Comparison of ENCODE assay signal across 1 cellular context in the genomic region with DNA sequence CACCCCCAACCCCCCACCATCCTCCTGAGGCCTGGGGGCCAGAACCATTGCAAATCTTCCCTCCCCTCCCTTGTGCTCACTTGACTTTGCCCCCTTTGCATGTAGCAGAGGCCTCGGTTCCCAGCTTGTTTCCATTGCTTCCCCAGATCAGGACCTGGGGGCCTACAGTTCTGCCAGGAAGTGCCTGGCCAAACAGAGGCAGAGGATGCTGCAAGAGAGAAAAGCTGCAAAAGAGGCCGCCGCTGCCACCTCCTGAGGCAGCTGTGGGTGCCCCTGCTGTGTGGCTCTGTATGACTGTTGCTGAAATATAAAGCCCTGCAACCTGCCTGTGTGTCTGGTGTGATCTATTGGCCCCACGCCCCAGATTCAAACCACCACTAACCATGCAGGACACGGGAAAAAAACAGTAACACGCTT.
A peak's percentile ranks its signal among the peaks of the same experiment; 100 is the strongest.
TF ChIP-seq lines count a peak whose summit lies in the region.

No MANE protein-coding gene starts in this region.

TF ChIP-seq in HEK293, 187 proteins besides CTCF, POLR2A, EP300 and RAD21 (continued from another document):
- TF ChIP-seq, protein P1, sequence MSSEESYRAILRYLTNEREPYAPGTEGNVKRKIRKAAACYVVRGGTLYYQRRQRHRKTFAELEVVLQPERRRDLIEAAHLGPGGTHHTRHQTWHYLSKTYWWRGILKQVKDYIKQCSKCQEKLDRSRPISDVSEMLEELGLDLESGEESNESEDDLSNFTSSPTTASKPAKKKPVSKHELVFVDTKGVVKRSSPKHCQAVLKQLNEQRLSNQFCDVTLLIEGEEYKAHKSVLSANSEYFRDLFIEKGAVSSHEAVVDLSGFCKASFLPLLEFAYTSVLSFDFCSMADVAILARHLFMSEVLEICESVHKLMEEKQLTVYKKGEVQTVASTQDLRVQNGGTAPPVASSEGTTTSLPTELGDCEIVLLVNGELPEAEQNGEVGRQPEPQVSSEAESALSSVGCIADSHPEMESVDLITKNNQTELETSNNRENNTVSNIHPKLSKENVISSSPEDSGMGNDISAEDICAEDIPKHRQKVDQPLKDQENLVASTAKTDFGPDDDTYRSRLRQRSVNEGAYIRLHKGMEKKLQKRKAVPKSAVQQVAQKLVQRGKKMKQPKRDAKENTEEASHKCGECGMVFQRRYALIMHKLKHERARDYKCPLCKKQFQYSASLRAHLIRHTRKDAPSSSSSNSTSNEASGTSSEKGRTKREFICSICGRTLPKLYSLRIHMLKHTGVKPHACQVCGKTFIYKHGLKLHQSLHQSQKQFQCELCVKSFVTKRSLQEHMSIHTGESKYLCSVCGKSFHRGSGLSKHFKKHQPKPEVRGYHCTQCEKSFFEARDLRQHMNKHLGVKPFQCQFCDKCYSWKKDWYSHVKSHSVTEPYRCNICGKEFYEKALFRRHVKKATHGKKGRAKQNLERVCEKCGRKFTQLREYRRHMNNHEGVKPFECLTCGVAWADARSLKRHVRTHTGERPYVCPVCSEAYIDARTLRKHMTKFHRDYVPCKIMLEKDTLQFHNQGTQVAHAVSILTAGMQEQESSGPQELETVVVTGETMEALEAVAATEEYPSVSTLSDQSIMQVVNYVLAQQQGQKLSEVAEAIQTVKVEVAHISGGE (tag by site-specific recombination; conservative IDR thresholded peaks at IDR 0.05; ENCODE audit: low read depth) = peak; percentile 36
- TF ChIP-seq KLF9 (tag by site-specific recombination; IDR thresholded peaks at IDR 0.05; ENCODE audit: low read depth) = 0 out of 2 replicates have a peak, but pooled peaks have one; percentile 10
- peak; percentile 36 for TF ChIP-seq KLF8 (tag by site-specific recombination; IDR thresholded peaks at IDR 0.05)
- TF ChIP-seq ZNF2 (tag by site-specific recombination; IDR thresholded peaks at IDR 0.05) = 0 out of 2 replicates have a peak, but pooled peaks have one; percentile 10
- peak; percentile 34 for TF ChIP-seq ZNF335 (tag by site-specific recombination; conservative IDR thresholded peaks at IDR 0.05)
- TF ChIP-seq ZNF600 (tag by site-specific recombination; IDR thresholded peaks at IDR 0.05) = no peak; the same call in 1 of the 2 replicates
- TF ChIP-seq ZNF133 (tag by site-specific recombination; IDR thresholded peaks at IDR 0.05) = no peak
- TF ChIP-seq ZNF24 (tag by site-specific recombination; IDR thresholded peaks at IDR 0.05) = 0 out of 2 replicates have a peak, but pooled peaks have one; percentile 19
- TF ChIP-seq GLIS2 (tag by site-specific recombination; IDR thresholded peaks at IDR 0.05) = peak; percentile 46
- no peak for TF ChIP-seq ZNF596 (tag by site-specific recombination; IDR thresholded peaks at IDR 0.05)
